ENCODE assay signal across 8 cellular contexts in the genomic region with DNA sequence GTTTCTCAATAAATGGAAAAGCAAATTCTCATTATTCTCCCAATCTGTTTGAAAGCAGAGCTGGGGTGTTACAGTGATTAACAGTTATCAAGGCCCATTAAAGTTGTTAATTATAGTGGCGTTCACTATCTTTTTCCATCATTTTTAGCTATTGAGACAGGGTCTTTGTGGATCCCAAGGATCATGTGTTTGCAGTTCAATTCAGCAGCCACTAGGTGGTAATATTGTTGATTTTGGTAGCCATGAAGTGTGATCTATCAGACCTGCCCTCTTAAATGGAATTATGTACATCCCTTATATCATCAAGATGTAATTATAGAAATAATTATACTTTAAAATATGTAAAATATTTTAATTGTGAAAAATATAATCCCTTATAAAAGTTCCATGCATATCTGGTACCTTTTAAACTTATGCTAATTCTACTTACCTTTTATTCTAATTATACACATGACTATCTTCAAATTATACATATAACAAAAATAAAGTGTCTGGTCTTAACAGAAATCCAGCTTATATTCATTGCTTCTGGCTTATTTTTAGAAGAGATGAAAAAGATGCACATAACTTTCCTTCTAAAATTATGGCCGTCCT.
DNase-seq lines count a peak whose midpoint lies in the region; ATAC-seq, FAIRE-seq and TF ChIP-seq lines count a peak whose summit lies in the region.

No MANE protein-coding gene starts in this region.

- intact Hi-C loops in activated CD8-positive, alpha-beta T cell treated with anti-CD3 and anti-CD28 coated beads for 36 hours (cut with micrococcal nuclease), result no loop called here

- peaks cover 4% of the 10 kb centered on the region for H3K27me3 Mint-ChIP-seq in activated CD8-positive, alpha-beta T cell treated with anti-CD3 and anti-CD28 coated beads for 36 hours
- no peaks in the 10 kb centered on the region for H3K27me3 Mint-ChIP-seq in activated CD8-positive, alpha-beta T cell treated with anti-CD3 and anti-CD28 coated beads, Interleukin-2, amount 10 ng/mL, durations not matched to agents 7 days and 5 days (ENCODE audit: low read depth)

- TF ChIP-seq POLR2A in GM12892 (IDR thresholded peaks at IDR 0.05; ENCODE audit: low read depth, low read length), result no peak

- no peak for DNase-seq in activated CD8-positive, alpha-beta T cell treated with anti-CD3 and anti-CD28 coated beads for 36 hours
- no peak for DNase-seq in activated CD8-positive, alpha-beta T cell treated with anti-CD3 and anti-CD28 coated beads, Interleukin-2, amount 10 ng/mL, durations not matched to agents 7 days and 5 days
- DNase-seq in OCI-M1 (lab: John Stamatoyannopoulos, UW), result peak; percentile 51
- peak; percentile 35 to 78 for DNase-seq in fibroblast of lung (ENCODE audit: low read depth in 2 of 2)
- DNase-seq in thoracic aorta (ENCODE audit: low spot score), result no peak
- no peak for DNase-seq in GM12892 (ENCODE audit: insufficient read length)
- no peak for DNase-seq in central memory CD4-positive, alpha-beta T cell

- ATAC-seq in activated CD8-positive, alpha-beta T cell treated with anti-CD3 and anti-CD28 coated beads for 36 hours, result no peak
- ATAC-seq in activated CD8-positive, alpha-beta T cell treated with anti-CD3 and anti-CD28 coated beads, Interleukin-2, amount 10 ng/mL, durations not matched to agents 7 days and 5 days, result no peak
- ATAC-seq in thoracic aorta (ENCODE audit: insufficient number of reproducible peaks, low FRiP score, low read depth) (no peak), GM18858 (IDR thresholded peaks at IDR 0.05; ENCODE audit: unreplicated experiment) (no peak)

- H3K4me1 ChIP-seq in fibroblast of lung (ENCODE audit: control insufficient read depth, extremely low read depth, insufficient read depth, low read length), result peaks cover 11% of the 10 kb centered on the region
- H3K4me1 ChIP-seq in thoracic aorta (ENCODE audit: control insufficient read depth in 1 of 2, low read depth in 2 of 2), result no peaks in the 10 kb centered on the region

- no peak overlapping the region for H3K4me2 ChIP-seq in fibroblast of lung (ENCODE audit: extremely low read depth, insufficient read depth, low read length)

- no peaks in the 10 kb centered on the region for H3K36me3 Mint-ChIP-seq in activated CD8-positive, alpha-beta T cell treated with anti-CD3 and anti-CD28 coated beads for 36 hours (ENCODE audit: low read depth)
- H3K36me3 Mint-ChIP-seq in activated CD8-positive, alpha-beta T cell treated with anti-CD3 and anti-CD28 coated beads, Interleukin-2, amount 10 ng/mL, durations not matched to agents 7 days and 5 days (ENCODE audit: low read depth), result no peaks in the 10 kb centered on the region

- H4K20me1 ChIP-seq in fibroblast of lung (ENCODE audit: control insufficient read depth, extremely low read depth, insufficient read depth, low read length), result no peaks in the 10 kb centered on the region

- no peak overlapping the region for H3K27ac Mint-ChIP-seq in activated CD8-positive, alpha-beta T cell treated with anti-CD3 and anti-CD28 coated beads for 36 hours
- no peak overlapping the region for H3K27ac Mint-ChIP-seq in activated CD8-positive, alpha-beta T cell treated with anti-CD3 and anti-CD28 coated beads, Interleukin-2, amount 10 ng/mL, durations not matched to agents 7 days and 5 days

- peak; percentile 63 for TF ChIP-seq CTCF in activated CD8-positive, alpha-beta T cell treated with anti-CD3 and anti-CD28 coated beads for 36 hours (IDR thresholded peaks at IDR 0.05)
- TF ChIP-seq CTCF in fibroblast of lung (conservative IDR thresholded peaks at IDR 0.05 in 1 of 2, IDR thresholded peaks at IDR 0.05 in 1 of 2; ENCODE audit: low read depth in 1 of 2, low read length in 2 of 2) (peak; percentile 55 to 73), thoracic aorta (IDR thresholded peaks at IDR 0.05) (peak; percentile 58)

- H3K36me3 ChIP-seq in fibroblast of lung (ENCODE audit: control insufficient read depth, insufficient read depth, low read length) (no peaks in the 10 kb centered on the region), thoracic aorta (no peaks in the 10 kb centered on the region)

- H2AFZ ChIP-seq in fibroblast of lung (ENCODE audit: low read length), result no peak overlapping the region

- H3K4me3 ChIP-seq in fibroblast of lung (replicated peaks in 1 of 4; ENCODE audit: control extremely low read depth in 1 of 4, insufficient read depth in 1 of 4, low read depth in 3 of 4, low read length in 4 of 4) (no peak overlapping the region), thoracic aorta (no peak overlapping the region)

- no peak overlapping the region for H3K27ac ChIP-seq in fibroblast of lung (ENCODE audit: insufficient read depth, low read length)
- no peak overlapping the region for H3K27ac ChIP-seq in thoracic aorta

- no peaks in the 10 kb centered on the region for H3K9me3 Mint-ChIP-seq in activated CD8-positive, alpha-beta T cell treated with anti-CD3 and anti-CD28 coated beads for 36 hours
- no peaks in the 10 kb centered on the region for H3K9me3 Mint-ChIP-seq in activated CD8-positive, alpha-beta T cell treated with anti-CD3 and anti-CD28 coated beads, Interleukin-2, amount 10 ng/mL, durations not matched to agents 7 days and 5 days (ENCODE audit: insufficient read depth)

- POLR2A ChIA-PET in activated CD8-positive, alpha-beta T cell treated with anti-CD3 and anti-CD28 coated beads for 36 hours (lab: Charles Lee), result no interaction called here
- POLR2A ChIA-PET in activated CD8-positive, alpha-beta T cell treated with anti-CD3 and anti-CD28 coated beads, Interleukin-2, amount 10 ng/mL, durations not matched to agents 7 days and 5 days (lab: Charles Lee), result no interaction called here

- no peak overlapping the region for H3K9ac ChIP-seq in fibroblast of lung (ENCODE audit: insufficient read depth, low read length)

- H3K27me3 ChIP-seq in fibroblast of lung (ENCODE audit: control insufficient read depth, insufficient read depth, low read length) (no peaks in the 10 kb centered on the region), thoracic aorta (replicated peaks; ENCODE audit: insufficient read depth) (no peaks in the 10 kb centered on the region)

- no peaks in the 10 kb centered on the region for H3K9me3 ChIP-seq in fibroblast of lung (ENCODE audit: control insufficient read depth, insufficient read depth, low read depth, low read length)
- H3K9me3 ChIP-seq in thoracic aorta, result no peaks in the 10 kb centered on the region

- H3K79me2 ChIP-seq in fibroblast of lung (ENCODE audit: control insufficient read depth, insufficient read depth, low read length), result peaks cover 15% of the 10 kb centered on the region

- CTCF ChIA-PET in activated CD8-positive, alpha-beta T cell treated with anti-CD3 and anti-CD28 coated beads for 36 hours (lab: Charles Lee), result interaction anchor here (0.5 to 3.6 kb wide), 15 partner anchors 8 to 1124 kb away, joined by 3 to 16 read pairs (median 4); no protein-coding TSS in a partner anchor
- CTCF ChIA-PET in activated CD8-positive, alpha-beta T cell treated with anti-CD3 and anti-CD28 coated beads, Interleukin-2, amount 10 ng/mL, durations not matched to agents 7 days and 5 days (lab: Charles Lee), result interaction anchor here (0.6 to 1.5 kb wide), 8 partner anchors 8 to 182 kb away, joined by 3 to 6 read pairs (median 3); no protein-coding TSS in a partner anchor

- H3K4me3 Mint-ChIP-seq in activated CD8-positive, alpha-beta T cell treated with anti-CD3 and anti-CD28 coated beads for 36 hours, result no peak overlapping the region
- H3K4me3 Mint-ChIP-seq in activated CD8-positive, alpha-beta T cell treated with anti-CD3 and anti-CD28 coated beads, Interleukin-2, amount 10 ng/mL, durations not matched to agents 7 days and 5 days, result no peak overlapping the region

- no peak for FAIRE-seq in GM12892 (lab: Jason Lieb, UNC)

- H3K4me1 Mint-ChIP-seq in activated CD8-positive, alpha-beta T cell treated with anti-CD3 and anti-CD28 coated beads for 36 hours (ENCODE audit: low read depth), result no peaks in the 10 kb centered on the region
- H3K4me1 Mint-ChIP-seq in activated CD8-positive, alpha-beta T cell treated with anti-CD3 and anti-CD28 coated beads, Interleukin-2, amount 10 ng/mL, durations not matched to agents 7 days and 5 days (ENCODE audit: low read depth), result no peaks in the 10 kb centered on the region

Comparison
In these comparisons a context has a peak if more than half of its experiments do, and no peak if none do; other contexts are left out.
1. DNase-seq: peak in OCI-M1 (single experiment) and fibroblast of lung (2 of 2); none in activated CD8-positive, alpha-beta T cell treated with anti-CD3 and anti-CD28 coated beads for 36 hours (single experiment), activated CD8-positive, alpha-beta T cell treated with anti-CD3 and anti-CD28 coated beads, Interleukin-2, amount 10 ng/mL, durations not matched to agents 7 days and 5 days (single experiment), thoracic aorta (single experiment), GM12892 (single experiment) and central memory CD4-positive, alpha-beta T cell (single experiment).
2. Peak in every context shown above with its lines, with median percentiles within 50 percentile points of each other: CTCF ChIP-seq.